Comparison of ENCODE assay signal across 8 cellular contexts in the genomic region with DNA sequence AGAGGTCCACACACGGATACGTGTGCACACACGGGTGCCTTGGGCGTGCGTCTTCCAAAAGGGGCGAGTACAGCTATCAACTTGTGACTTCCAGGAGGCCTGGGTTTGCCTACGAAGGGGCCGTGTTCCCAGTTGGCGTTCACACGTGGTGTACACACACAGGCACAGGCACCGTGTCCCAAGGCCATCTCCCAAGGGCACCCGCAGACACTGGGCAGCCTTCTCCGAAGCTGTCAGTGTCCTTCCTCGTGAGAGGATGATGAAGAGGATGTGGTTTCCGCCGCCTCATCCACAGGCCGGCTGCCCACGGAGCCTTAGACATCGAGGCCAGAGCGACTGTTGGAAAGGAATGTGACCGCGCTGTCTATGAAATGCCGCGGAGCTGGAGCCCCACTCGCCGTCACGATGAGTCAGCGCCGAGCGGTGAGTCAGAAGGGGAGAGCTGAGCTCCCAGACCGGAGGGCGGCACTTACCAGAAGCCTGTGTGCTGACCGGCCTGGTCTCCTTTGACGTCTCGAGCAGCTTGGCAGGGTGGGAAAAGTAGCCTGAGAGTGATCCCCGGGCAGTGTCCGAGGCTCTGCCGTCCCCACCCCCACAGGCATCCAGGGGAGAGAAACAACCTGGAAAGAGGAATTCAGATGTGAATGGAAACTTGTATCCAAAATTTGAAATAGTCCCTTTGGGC.
DNase-seq lines count a peak whose midpoint lies in the region; FAIRE-seq and TF ChIP-seq lines count a peak whose summit lies in the region.

No MANE protein-coding gene starts in this region.

- no peak overlapping the region for H3K4me3 ChIP-seq in mucosa of rectum (ENCODE audit: low read length in 2 of 2)
- no peak overlapping the region for H3K4me3 ChIP-seq in WERI-Rb-1 (ENCODE audit: low read depth, low read length)

- H3K4me1 ChIP-seq in mucosa of rectum (ENCODE audit: control insufficient read depth in 2 of 2, insufficient read depth in 2 of 2, low read length in 2 of 2), result peaks cover 0 to 4% of the 10 kb centered on the region in 2 donors

- no peak for FAIRE-seq in GM19239 (lab: Jason Lieb, UNC)

- no peaks in the 10 kb centered on the region for H3K36me3 ChIP-seq in mucosa of rectum (ENCODE audit: control insufficient read depth in 2 of 2, insufficient read depth in 2 of 2, low read length in 2 of 2)
- H3K36me3 ChIP-seq in WERI-Rb-1, result no peaks in the 10 kb centered on the region

- TF ChIP-seq CTCF in WERI-Rb-1 (IDR thresholded peaks at IDR 0.05; ENCODE audit: low read depth, low read length), result no peak

- H3K27me3 ChIP-seq in mucosa of rectum (ENCODE audit: control insufficient read depth in 2 of 2, insufficient read depth in 2 of 2, low read length in 2 of 2), result no peaks in the 10 kb centered on the region
- H3K27me3 ChIP-seq in WERI-Rb-1 (ENCODE audit: insufficient read depth, low read depth, severe bottlenecking), result no peaks in the 10 kb centered on the region

- H3K27ac ChIP-seq in epithelial cell of prostate, result no peak overlapping the region
- peak overlapping the region; percentile 75 to 81 for H3K27ac ChIP-seq in mucosa of rectum (ENCODE audit: low read depth in 2 of 2, low read length in 2 of 2)
- no peak overlapping the region for H3K27ac ChIP-seq in WERI-Rb-1

- H3K9ac ChIP-seq in mucosa of rectum (ENCODE audit: low read depth in 1 of 2, low read length in 2 of 2), result no peak overlapping the region

- H3K9me3 ChIP-seq in mucosa of rectum (ENCODE audit: control insufficient read depth in 2 of 2, low read length in 2 of 2) (no peaks in the 10 kb centered on the region), WERI-Rb-1 (ENCODE audit: severe bottlenecking) (no peaks in the 10 kb centered on the region)

- DNase-seq in HS-27A (ENCODE audit: low read depth) (peak; percentile 61), epithelial cell of prostate (ENCODE audit: low read depth, low spot score) (peak; percentile 44), GM19239 (ENCODE audit: insufficient read length, low spot score) (no peak), WERI-Rb-1 (no peak), SKM-1 treated with dmso at 0.1 percent for 144 hours (lab: John Stamatoyannopoulos, UW; ENCODE audit: unreplicated experiment) (no peak)
- DNase-seq in activated CD4-positive, alpha-beta T cell treated with anti-CD3 and anti-CD28 coated beads, Interleukin-2, amount 50 U/mL, for 1 hour, result peak; percentile 12
- peak; percentile 24 for DNase-seq in stimulated activated CD8-positive, alpha-beta memory T cell treated with anti-CD3 and anti-CD28 coated beads, Interleukin-7, amount 100 ng/mL, for 24 hours (ENCODE audit: low read depth)

Comparison
In these comparisons a context has a peak if more than half of its experiments do, and no peak if none do; other contexts are left out.
1. DNase-seq: peak in HS-27A (single experiment), activated CD4-positive, alpha-beta T cell treated with anti-CD3 and anti-CD28 coated beads, Interleukin-2, amount 50 U/mL, for 1 hour (single experiment), epithelial cell of prostate (single experiment) and stimulated activated CD8-positive, alpha-beta memory T cell treated with anti-CD3 and anti-CD28 coated beads, Interleukin-7, amount 100 ng/mL, for 24 hours (single experiment); none in GM19239 (single experiment), WERI-Rb-1 (single experiment) and SKM-1 treated with dmso at 0.1 percent for 144 hours (single experiment).
2. H3K27ac ChIP-seq: peak in mucosa of rectum (2 of 2); none in epithelial cell of prostate (single experiment) and WERI-Rb-1 (single experiment).